ENCODE assay signal across 1 cellular context in genomic region chr14:38212996-38213395, GRCh38.
TF ChIP-seq lines count a peak whose summit lies in the region.

No MANE protein-coding gene starts in this region.

TF ChIP-seq in HepG2, 621 proteins besides CTCF, POLR2A, EP300 and RAD21:
- no peak for TF ChIP-seq MTERF4 (CRISPR knock-in tag; IDR thresholded peaks at IDR 0.05)
- TF ChIP-seq FOXA1 (IDR thresholded peaks at IDR 0.05): 0 out of 2 replicates have a peak, but pooled peaks have one; percentile 5
- no peak for TF ChIP-seq FOXA1 (CRISPR knock-in tag; IDR thresholded peaks at IDR 0.05)
- no peak for TF ChIP-seq ZBTB2 (CRISPR knock-in tag; IDR thresholded peaks at IDR 0.05; ENCODE audit: low read depth)
- no peak for TF ChIP-seq ZNF512B (CRISPR knock-in tag; IDR thresholded peaks at IDR 0.05; ENCODE audit: borderline replicate concordance)
- TF ChIP-seq NCOA1 (CRISPR knock-in tag; IDR thresholded peaks at IDR 0.05): no peak
